8 cellular contexts compared by ENCODE assay signal in the genomic region with DNA sequence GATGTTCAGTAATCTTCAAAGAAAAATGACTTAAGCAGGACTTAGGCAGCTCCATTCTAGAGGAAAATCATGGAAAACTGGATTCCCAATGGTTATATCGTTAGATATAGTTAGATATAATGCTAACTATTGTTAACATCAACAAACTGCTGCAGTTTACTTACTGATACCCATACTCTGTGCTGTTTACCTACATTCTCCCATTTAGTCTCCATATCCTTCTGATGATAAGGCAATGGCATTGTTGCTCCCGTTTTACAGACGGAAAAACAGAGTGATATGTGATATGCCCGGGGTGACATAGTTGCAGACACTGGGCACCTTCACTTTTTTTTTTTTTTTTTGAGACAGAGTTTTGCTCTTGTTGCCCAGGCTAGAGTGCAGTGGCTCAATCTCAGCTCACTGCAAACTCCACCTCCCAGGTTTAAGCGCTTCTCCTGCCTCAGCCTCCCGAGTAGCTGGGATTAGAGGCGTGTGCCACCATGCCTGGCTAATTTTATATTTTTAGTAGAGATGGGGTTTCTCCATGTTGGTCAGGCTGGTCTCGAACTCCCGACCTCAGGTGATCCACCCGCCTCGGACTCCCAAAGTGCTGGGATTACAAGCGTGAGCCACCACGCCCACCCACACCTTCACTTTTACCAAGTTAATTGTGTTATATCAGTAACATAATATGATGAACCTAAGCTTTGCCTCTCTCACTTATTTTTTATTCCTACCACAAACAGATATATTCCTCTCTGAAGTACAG. TPM values are rescaled to one million over a fixed set of nuclear protein-coding genes. Genes with fewer than 3 reads are reported as not detected.
DNase-seq lines count a peak whose midpoint lies in the region; ATAC-seq, FAIRE-seq and TF ChIP-seq lines count a peak whose summit lies in the region.
"Not testable (repeated sequence)": the region's sequence is repeated elsewhere in the genome, so short reads cannot be mapped to it uniquely, and the experiment has no call there.

No MANE protein-coding gene starts in this region.

- not testable (repeated sequence) for ATAC-seq in WTC11, HepG2

- H3K9me3 ChIP-seq in PC-9 (ENCODE audit: insufficient read depth, low read depth); esophagus muscularis mucosa; HepG2 (ENCODE audit: low read length); transverse colon: not testable (repeated sequence)

- intact Hi-C loops in Calu3 (cut with micrococcal nuclease; ENCODE audit: unreplicated experiment); esophagus muscularis mucosa (cut with DNase I); HepG2 (cut with micrococcal nuclease; ENCODE audit: unreplicated experiment); transverse colon (cut with DNase I; ENCODE audit: low total_unique reads): not testable (repeated sequence)
- intact Hi-C loops in PC-9 (cut with micrococcal nuclease; ENCODE audit: unreplicated experiment) = loop anchor here (2.0 to 5.0 kb wide), 2 partner anchors 24 to 98 kb away; partner anchors contain the start of gene ATIC

- H3K4me3 Mint-ChIP-seq in Calu3 (ENCODE audit: low read depth, unreplicated experiment); WTC11; progenitor cell of endocrine pancreas (ENCODE audit: low read depth): not testable (repeated sequence)

- H3K4me1 ChIP-seq in PC-9 (replicated peaks; ENCODE audit: insufficient read depth) = peaks cover 36% of the 10 kb centered on the region
- peaks cover 0 to 80% (median 64%) of the 10 kb centered on the region in 4 donors for H3K4me1 ChIP-seq in esophagus muscularis mucosa
- peaks cover 64% of the 10 kb centered on the region for H3K4me1 ChIP-seq in HepG2 (ENCODE audit: insufficient read depth, low read length)
- H3K4me1 ChIP-seq in transverse colon = not testable (repeated sequence)

- peaks cover 25% of the 10 kb centered on the region for H3K36me3 Mint-ChIP-seq in Calu3 (ENCODE audit: insufficient read depth, unreplicated experiment)
- H3K36me3 Mint-ChIP-seq in WTC11 = peaks cover 48% of the 10 kb centered on the region
- H3K36me3 Mint-ChIP-seq in progenitor cell of endocrine pancreas (ENCODE audit: insufficient read depth) = peaks cover 67% of the 10 kb centered on the region

- H4K20me1 ChIP-seq in PC-9 (ENCODE audit: insufficient read depth); HepG2 (ENCODE audit: insufficient read depth, low read length): not testable (repeated sequence)

- H3K27me3 ChIP-seq in PC-9 (ENCODE audit: insufficient read depth, low read depth); brain microvascular endothelial cell (replicated peaks); esophagus muscularis mucosa; HepG2 (ENCODE audit: control insufficient read depth in 1 of 2, insufficient read depth in 2 of 2, low read length in 2 of 2); transverse colon: not testable (repeated sequence)

- H3K4me3 ChIP-seq in PC-9; brain microvascular endothelial cell (ENCODE audit: low read depth, low read length); esophagus muscularis mucosa; HepG2 (replicated peaks in 1 of 3; ENCODE audit: insufficient read depth in 1 of 3, low read depth in 2 of 3, low read length in 3 of 3); transverse colon: not testable (repeated sequence)

- H3K9ac ChIP-seq in HepG2 (ENCODE audit: insufficient read depth, low read depth, low read length) = not testable (repeated sequence)

- not testable (repeated sequence) for H3K9me2 ChIP-seq in PC-9 (ENCODE audit: insufficient read depth)

- not testable (repeated sequence) for DNase-seq in Calu3; WTC11 (ENCODE audit: low spot score); esophagus muscularis mucosa (ENCODE audit: extremely low spot score); HepG2 (ENCODE audit: low spot score); progenitor cell of endocrine pancreas (ENCODE audit: low spot score, unreplicated experiment); transverse colon
- DNase-seq in PC-9 = peak in 1 of 2 experiments; percentile 34
- peak; percentile 35 for DNase-seq in brain microvascular endothelial cell

- not testable (repeated sequence) for TF ChIP-seq RAD21 in HepG2 (CRISPR knock-in tag; IDR thresholded peaks at IDR 0.05)

- 86% methylated on average over 13 of the region's 13 CpGs for WGBS in esophagus muscularis mucosa
- 95% methylated on average over 13 of the region's 13 CpGs for WGBS in HepG2 (ENCODE audit: low lambda C conversion rate)
- 88 to 91% methylated on average over 7 to 13 of the region's 13 CpGs for WGBS in transverse colon (ENCODE audit: low coverage in 1 of 2), 2 donors

- not testable (repeated sequence) for FAIRE-seq in HepG2 (lab: Jason Lieb, UNC)

- TF ChIP-seq CTCF in Calu3 (IDR thresholded peaks at IDR 0.05; ENCODE audit: unreplicated experiment); PC-9 (conservative IDR thresholded peaks at IDR 0.05); WTC11 (IDR thresholded peaks at IDR 0.05); brain microvascular endothelial cell (IDR thresholded peaks at IDR 0.05; ENCODE audit: low read depth, low read length, missing control alignments); esophagus muscularis mucosa (IDR thresholded peaks at IDR 0.05); HepG2 (CRISPR knock-in tag; IDR thresholded peaks at IDR 0.05); progenitor cell of endocrine pancreas (IDR thresholded peaks at IDR 0.05; ENCODE audit: unreplicated experiment); transverse colon (IDR thresholded peaks at IDR 0.05): not testable (repeated sequence)

- H3K4me2 ChIP-seq in PC-9 = peak overlapping the region; percentile 36
- H3K4me2 ChIP-seq in HepG2 (ENCODE audit: low read depth, low read length) = not testable (repeated sequence)

- H3K27ac Mint-ChIP-seq in Calu3 (ENCODE audit: unreplicated experiment) (peak overlapping the region; percentile 94), progenitor cell of endocrine pancreas (peak overlapping the region; percentile 60)
- H3K27ac Mint-ChIP-seq in WTC11 = not testable (repeated sequence)

- not testable (repeated sequence) for TF ChIP-seq EP300 in esophagus muscularis mucosa (IDR thresholded peaks at IDR 0.05); HepG2 (IDR thresholded peaks at IDR 0.05; ENCODE audit: low read depth in 2 of 2, low read length in 2 of 2); HepG2 (CRISPR knock-in tag; IDR thresholded peaks at IDR 0.05; ENCODE audit: borderline replicate concordance); transverse colon (IDR thresholded peaks at IDR 0.05; ENCODE audit: low read depth)

- H3K9me3 Mint-ChIP-seq in Calu3 (ENCODE audit: low read depth, unreplicated experiment); WTC11; progenitor cell of endocrine pancreas (ENCODE audit: low read depth): not testable (repeated sequence)

- CTCF ChIA-PET in Calu3 (lab: Charles Lee) = interaction anchor here (0.7 to 0.8 kb wide), 4 partner anchors 19 to 512 kb away, joined by 3 to 4 read pairs (median 4); no protein-coding TSS in a partner anchor
- CTCF ChIA-PET in PC-9 (lab: Charles Lee) = interaction anchor here (0.6 kb wide), 1 partner anchor 140 kb away, joined by 4 read pairs; no protein-coding TSS in a partner anchor
- CTCF ChIA-PET in WTC11 (lab: Charles Lee); HepG2 (lab: Yijun Ruan, JAX; ENCODE audit: low intra/inter-chr PET ratio, low total read pairs): not testable (repeated sequence)

- in situ Hi-C loops in brain microvascular endothelial cell (cut with HindIII; ENCODE audit: low pct_ligation_motif_present, low sequenced_read_pairs); HepG2 (cut with HindIII; ENCODE audit: extremely low pct_ligation_motif_present, low pct_unique_long_range_greater_than_20kb); transverse colon (cut with MboI; ENCODE audit: low pct_ligation_motif_present in 1 of 4, low pct_unique_long_range_greater_than_20kb in 1 of 4, low sequenced_read_pairs in 3 of 4): not testable (repeated sequence)

- H3K36me3 ChIP-seq in PC-9 (ENCODE audit: low read depth) = not testable (repeated sequence)
- H3K36me3 ChIP-seq in brain microvascular endothelial cell (replicated peaks) = peaks cover 96% of the 10 kb centered on the region
- peaks cover 48 to 86% (median 66%) of the 10 kb centered on the region in 4 donors for H3K36me3 ChIP-seq in esophagus muscularis mucosa
- H3K36me3 ChIP-seq in HepG2 (replicated peaks in 1 of 2; ENCODE audit: control insufficient read depth in 1 of 2, insufficient read depth in 2 of 2, low read length in 2 of 2) = peaks cover 50 to 88% of the 10 kb centered on the region in 2 experiments
- peaks cover 0 to 20% (median 2%) of the 10 kb centered on the region in 4 donors for H3K36me3 ChIP-seq in transverse colon

- peaks cover 61% of the 10 kb centered on the region for H3K4me1 Mint-ChIP-seq in Calu3 (ENCODE audit: low read depth, unreplicated experiment)
- H3K4me1 Mint-ChIP-seq in WTC11 = not testable (repeated sequence)
- peaks cover 16% of the 10 kb centered on the region for H3K4me1 Mint-ChIP-seq in progenitor cell of endocrine pancreas (ENCODE audit: low read depth)

- H3K27ac ChIP-seq in PC-9 (peak overlapping the region; percentile 82), brain microvascular endothelial cell (peak overlapping the region; percentile 56), esophagus muscularis mucosa (replicated peaks in 1 of 4) (peak overlapping the region; percentile 69 to 81 (median 76)), HepG2 (ENCODE audit: extremely low read length, insufficient read depth, low read length) (peak overlapping the region; percentile 3), transverse colon (peak overlapping the region in 3 of 4 donors; percentile 24 to 50 (median 36))

- H3F3A ChIP-seq in PC-9 (ENCODE audit: insufficient read depth, low read depth) = peaks cover 24% of the 10 kb centered on the region

- not testable (repeated sequence) for BruUV-seq in Calu3 (replicated peaks; lab: Mats Ljungman, UMichigan); PC-9 (replicated peaks; lab: Mats Ljungman, UMichigan); HepG2 (replicated peaks; lab: Mats Ljungman, UMichigan)

- H2AFZ ChIP-seq in PC-9; HepG2 (ENCODE audit: low read length): not testable (repeated sequence)

- POLR2A ChIA-PET in PC-9 (lab: Charles Lee; ENCODE audit: unreplicated experiment) = interaction anchor here (0.6 to 0.7 kb wide), 2 partner anchors 20 to 292 kb away, joined by 3 read pairs; no protein-coding TSS in a partner anchor
- POLR2A ChIA-PET in WTC11 (lab: Charles Lee) = not testable (repeated sequence)
- POLR2A ChIA-PET in HepG2 (lab: Yijun Ruan, JAX) = interaction anchor here (1.0 to 2.5 kb wide), 7 partner anchors 9 to 384 kb away, joined by 3 to 12 read pairs (median 5); partner anchors contain the start of gene ATIC

- TF ChIP-seq POLR2A in esophagus muscularis mucosa (IDR thresholded peaks at IDR 0.05; ENCODE audit: low read depth); transverse colon (IDR thresholded peaks at IDR 0.05): not testable (repeated sequence)
- TF ChIP-seq POLR2A in HepG2 (IDR thresholded peaks at IDR 0.05; ENCODE audit: insufficient read depth in 1 of 2, low read depth in 2 of 2, low read length in 2 of 2) = peak in 1 of 2 experiments; percentile 22; a peak in 2 of 4 replicates

- H3K27me3 Mint-ChIP-seq in Calu3 (ENCODE audit: unreplicated experiment); WTC11 (ENCODE audit: low read depth); progenitor cell of endocrine pancreas: not testable (repeated sequence)

- not testable (repeated sequence) for H3K79me2 ChIP-seq in PC-9 (ENCODE audit: low read depth); HepG2 (ENCODE audit: insufficient read depth, low read length)

RNA-seq across cellular contexts. Expression of gene FN1, which starts 25.5 kb away (rescaled TPM):
- total RNA-seq in Calu3 (2022) (123 and 133 TPM in 2 replicates), PC-9 (2021) (39.4 and 42.5 TPM in 2 replicates), WTC11 (2021) (102 to 115 TPM (median 111 TPM) in 3 replicates), esophagus muscularis mucosa (1,000 to 10,000 TPM; 2,256 to 4,873 (median 2,950) TPM), HepG2 (2016; rRNA removed; fragmentation: Illumina TruSeq; extraction: Trizol) (1,029 and 1,847 TPM in 2 replicates), progenitor cell of endocrine pancreas (2,640 and 2,744 TPM in 2 replicates), transverse colon (100 to 1,000 TPM; 169 to 686 (median 215) TPM)
- total RNA-seq in HepG2 (2016; cell fraction: cytosol; rRNA removed; fragmentation: Illumina TruSeq; extraction: Trizol; ENCODE audit: low read depth) = 126 and 147 TPM in 2 replicates
- total RNA-seq in HepG2 (2016; cell fraction: insoluble cytoplasmic fraction; rRNA removed; fragmentation: Illumina TruSeq; extraction: Trizol) = 854 and 1,853 TPM in 2 replicates
- total RNA-seq in HepG2 (2016; cell fraction: membrane; rRNA removed; fragmentation: Illumina TruSeq; extraction: Trizol) = 296 and 350 TPM in 2 replicates
- 2,550 and 3,138 TPM in 2 replicates for total RNA-seq in HepG2 (2016; cell fraction: nucleus; rRNA removed; fragmentation: Illumina TruSeq; extraction: Trizol)
- 6,471 and 8,294 TPM in 2 replicates for polyA plus RNA-seq in HepG2 (2011; rRNA removed)
- polyA plus RNA-seq in HepG2 (2011; cell fraction: cytosol; rRNA removed) = 5,228 and 6,020 TPM in 2 replicates
- polyA plus RNA-seq in HepG2 (2011; cell fraction: nucleus; rRNA removed) = 7,071 and 7,329 TPM in 2 replicates
- 6,919 and 7,291 TPM in 2 replicates for polyA plus RNA-seq in HepG2 (2012)
- polyA plus RNA-seq in HepG2 (2016; cell fraction: cytosol; fragmentation: Illumina TruSeq; extraction: Trizol; ENCODE audit: low read depth) = 105 and 116 TPM in 2 replicates
- polyA plus RNA-seq in HepG2 (2016; cell fraction: insoluble cytoplasmic fraction; fragmentation: Illumina TruSeq; extraction: Trizol; ENCODE audit: low read depth) = 930 and 1,012 TPM in 2 replicates
- polyA plus RNA-seq in HepG2 (2016; cell fraction: membrane; fragmentation: Illumina TruSeq; extraction: Trizol; ENCODE audit: low read depth) = 206 and 247 TPM in 2 replicates
- polyA plus RNA-seq in HepG2 (2016; cell fraction: nucleus; fragmentation: Illumina TruSeq; extraction: Trizol; ENCODE audit: insufficient read depth, low read depth) = 3,833 and 4,011 TPM in 2 replicates
- 4.7 and 8,343 TPM in 2 replicates for polyA minus RNA-seq in HepG2 (2011; rRNA and poly(A)+ RNA removed; ENCODE audit: low replicate concordance)
- polyA minus RNA-seq in HepG2 (2011; cell fraction: cytosol; rRNA and poly(A)+ RNA removed) = 6,416 and 9,415 TPM in 2 replicates
- polyA minus RNA-seq in HepG2 (2011; cell fraction: nucleus; rRNA and poly(A)+ RNA removed) = 5,814 and 6,553 TPM in 2 replicates

Comparison
In these comparisons a context has a peak if more than half of its experiments do, and no peak if none do; other contexts are left out.
1. H3K27ac ChIP-seq: peak in every context shown above with its lines; median percentile 82 in PC-9; 76 in esophagus muscularis mucosa; 56 in brain microvascular endothelial cell; 36 in transverse colon; 3 in HepG2.